36 cellular contexts compared by ENCODE assay signal in genomic region chr11:69261116-69261515, GRCh38. TPM values are rescaled to one million over a fixed set of nuclear protein-coding genes. Genes with fewer than 3 reads are reported as not detected.
"Had no signal": no experiment of that assay in that cellular context is flagged by ENCODE, and none has a peak within 500 bp of the region (broad histone marks: within the 10 kb centered on the region; RNA-seq: fewer than 3 reads in every experiment).

No MANE protein-coding gene starts in this region.

- H3K4me1 ChIP-seq: ascending aorta, breast epithelium had no signal

- H3K9ac ChIP-seq: KMS-11 had no signal

- FAIRE-seq: RCC 7860 had no signal

- H3K27ac ChIP-seq: ascending aorta, breast epithelium, KMS-11, RWPE1, WERI-Rb-1 had no signal

- H3K4me2 ChIP-seq: KMS-11 had no signal

- H3K9me3 ChIP-seq: ascending aorta, breast epithelium had no signal

- H3K4me3 ChIP-seq: ascending aorta, breast epithelium had no signal

- DNase-seq: activated CD4-positive, alpha-beta T cell treated with anti-CD3 and anti-CD28 coated beads for 1 hour; activated CD4-positive, alpha-beta T cell treated with anti-CD3 and anti-CD28 coated beads, Interleukin-2, amount 10 ng/mL, durations not matched to agents 24 days and 14 days; activated CD4-positive, alpha-beta T cell treated with anti-CD3 and anti-CD28 coated beads, Interleukin-2, amount 50 U/mL, for 4 hours; activated CD4-positive, CD25-positive, alpha-beta regulatory T cell; activated CD8-positive, alpha-beta T cell treated with anti-CD3 and anti-CD28 coated beads for 36 hours; activated effector memory CD4-positive, alpha-beta T cell treated with anti-CD3 and anti-CD28 coated beads, Interleukin-2, amount 50 U/mL, for 16 hours; activated naive CD4-positive, alpha-beta T cell; activated naive CD8-positive, alpha-beta T cell treated with anti-CD3 and anti-CD28 coated beads, Interleukin-2, amount 10 ng/mL, durations not matched to agents 7 days and 5 days; activated T-cell treated with anti-CD3 and anti-CD28 coated beads, Interleukin-2, amount 50 U/mL, for 1 hour; activated T-cell treated with anti-CD3 and anti-CD28 coated beads, Interleukin-2, amount 50 U/mL, for 72 hours; amygdala; caudate nucleus; MM.1S; MV-4-11; NCI-H1092; NCI-H1436 treated with DMSO at 0.1 percent for 48 hours; NCI-H1694 treated with DMSO at 0.1 percent for 48 hours; NCI-H2029; NCI-H2171; NCI-H510A; NCI-H526; NCI-H748 treated with DMSO at 0.1 percent for 48 hours; NK-92 treated with Interleukin-12 subunit alpha and Interleukin-12 subunit beta, amount 100 ng/mL, for 24 hours; PC-3; Right ventricle myocardium superior; SW 1271; T-helper 1 cell; T-helper 2 cell; T-helper 9 cell; WERI-Rb-1 had no signal

- H3K27me3 ChIP-seq: ascending aorta, breast epithelium had no signal

- ATAC-seq: activated CD8-positive, alpha-beta T cell treated with anti-CD3 and anti-CD28 coated beads for 36 hours; activated T-cell treated with anti-CD3 and anti-CD28 coated beads, Interleukin-2, amount 50 U/mL, for 72 hours; activated T-helper 17 cell treated with anti-CD3 and anti-CD28 coated beads, Interleukin-2, amount 50 U/mL, for 72 hours; PC-3 had no signal

- H3K36me3 ChIP-seq: ascending aorta, breast epithelium, WERI-Rb-1 had no signal

RNA-seq across cellular contexts. Expression of gene MYEOV, which starts 32.8 kb away (rescaled TPM):
- total RNA-seq: activated CD8-positive, alpha-beta T cell treated with anti-CD3 and anti-CD28 coated beads for 36 hours; activated naive CD8-positive, alpha-beta T cell treated with anti-CD3 and anti-CD28 coated beads, Interleukin-2, amount 10 ng/mL, durations not matched to agents 7 days and 5 days; ascending aorta; Right ventricle myocardium superior had no signal
